8 cellular contexts compared by ENCODE assay signal in genomic region chr10:30493609-30494530, GRCh38. TPM values are rescaled to one million over a fixed set of nuclear protein-coding genes. Genes with fewer than 3 reads are reported as not detected.
DNase-seq lines count a peak whose midpoint lies in the region; ATAC-seq and TF ChIP-seq lines count a peak whose summit lies in the region.

No MANE protein-coding gene starts in this region.

- TF ChIP-seq EP300 in sigmoid colon (IDR thresholded peaks at IDR 0.05) = no peak

- DNase-seq in GM04503 (ENCODE audit: low read depth) (peak; percentile 24), NOMO-1 (lab: John Stamatoyannopoulos, UW; ENCODE audit: unreplicated experiment in 2 of 2) (peak; percentile 68 to 96), esophagus squamous epithelium (lab: John Stamatoyannopoulos, UW) (no peak), sigmoid colon (peak; percentile 80), ecto neural progenitor cell (ENCODE audit: low spot score) (no peak), nephron progenitor cell (no peak)

- peaks cover 40% of the 10 kb centered on the region for H3K4me1 Mint-ChIP-seq in nephron progenitor cell

- TF ChIP-seq POLR2A in esophagus squamous epithelium (IDR thresholded peaks at IDR 0.05) (no peak), sigmoid colon (IDR thresholded peaks at IDR 0.05) (no peak)

- H3K4me3 Mint-ChIP-seq in nephron progenitor cell = no peak overlapping the region

- TF ChIP-seq CTCF in esophagus squamous epithelium (IDR thresholded peaks at IDR 0.05) = peak in 2 of 6 experiments; percentile 25 to 40
- no peak for TF ChIP-seq CTCF in sigmoid colon (IDR thresholded peaks at IDR 0.05)
- TF ChIP-seq CTCF in nephron progenitor cell (IDR thresholded peaks at IDR 0.05) = no peak

- peaks cover 12% of the 10 kb centered on the region for H3K27me3 Mint-ChIP-seq in nephron progenitor cell (ENCODE audit: low read depth, poor library complexity)

- H3K4me1 ChIP-seq in esophagus squamous epithelium (peaks cover 7 to 66% (median 16%) of the 10 kb centered on the region in 3 donors), sigmoid colon (peaks cover 0 to 23% (median 9%) of the 10 kb centered on the region in 4 donors)

- intact Hi-C loops in esophagus squamous epithelium (cut with DNase I) = no loop called here
- intact Hi-C loops in sigmoid colon (cut with DNase I) = no loop called here

- H3K9me3 ChIP-seq in esophagus squamous epithelium (no peaks in the 10 kb centered on the region), sigmoid colon (no peaks in the 10 kb centered on the region)

- no peak overlapping the region for H3K4me3 ChIP-seq in esophagus squamous epithelium
- no peak overlapping the region for H3K4me3 ChIP-seq in sigmoid colon

- no peaks in the 10 kb centered on the region for H3K36me3 ChIP-seq in esophagus squamous epithelium
- no peaks in the 10 kb centered on the region for H3K36me3 ChIP-seq in sigmoid colon

- H3K27ac ChIP-seq in esophagus squamous epithelium = peak overlapping the region; percentile 50 to 69 (median 68)
- H3K27ac ChIP-seq in sigmoid colon = peak overlapping the region in 2 of 4 donors; percentile 16 to 50

- H3K27me3 ChIP-seq in esophagus squamous epithelium = no peaks in the 10 kb centered on the region
- H3K27me3 ChIP-seq in sigmoid colon = no peaks in the 10 kb centered on the region

- 60 to 73% methylated on average over 11 of the region's 11 CpGs for WGBS in esophagus squamous epithelium, 2 donors
- 66 to 80% methylated on average over 11 of the region's 11 CpGs for WGBS in sigmoid colon, 2 donors

- no peaks in the 10 kb centered on the region for H3K36me3 Mint-ChIP-seq in nephron progenitor cell (ENCODE audit: low read depth)

- ATAC-seq in GM21423 (IDR thresholded peaks at IDR 0.05; ENCODE audit: unreplicated experiment) (peak; percentile 34), HG02623 (IDR thresholded peaks at IDR 0.05; ENCODE audit: unreplicated experiment) (no peak)

- H3K9me3 Mint-ChIP-seq in nephron progenitor cell = no peaks in the 10 kb centered on the region

- H3K27ac Mint-ChIP-seq in nephron progenitor cell = no peak overlapping the region

RNA-seq across cellular contexts. Expression of gene MAP3K8, which starts 59.9 kb away (rescaled TPM):
- total RNA-seq in esophagus squamous epithelium (10 to 100 TPM in 3 of 4 donors, 1 to 10 TPM in 1; 9.4 to 20.6 (median 17.9) TPM), sigmoid colon (10 to 100 TPM; 13.6 to 66.5 (median 17.2) TPM)
- 10 to 100 TPM in 1 of 3 donors, 1 to 10 TPM in 2; 6.0 to 17.5 (median 7.2) TPM for polyA plus RNA-seq in sigmoid colon

Comparison
In these comparisons a context has a peak if more than half of its experiments do, and no peak if none do; other contexts are left out.
1. DNase-seq: peak in GM04503 (single experiment), NOMO-1 (2 of 2) and sigmoid colon (single experiment); none in esophagus squamous epithelium (single experiment), ecto neural progenitor cell (single experiment) and nephron progenitor cell (single experiment).